15 cellular contexts compared by ENCODE assay signal in the genomic region with DNA sequence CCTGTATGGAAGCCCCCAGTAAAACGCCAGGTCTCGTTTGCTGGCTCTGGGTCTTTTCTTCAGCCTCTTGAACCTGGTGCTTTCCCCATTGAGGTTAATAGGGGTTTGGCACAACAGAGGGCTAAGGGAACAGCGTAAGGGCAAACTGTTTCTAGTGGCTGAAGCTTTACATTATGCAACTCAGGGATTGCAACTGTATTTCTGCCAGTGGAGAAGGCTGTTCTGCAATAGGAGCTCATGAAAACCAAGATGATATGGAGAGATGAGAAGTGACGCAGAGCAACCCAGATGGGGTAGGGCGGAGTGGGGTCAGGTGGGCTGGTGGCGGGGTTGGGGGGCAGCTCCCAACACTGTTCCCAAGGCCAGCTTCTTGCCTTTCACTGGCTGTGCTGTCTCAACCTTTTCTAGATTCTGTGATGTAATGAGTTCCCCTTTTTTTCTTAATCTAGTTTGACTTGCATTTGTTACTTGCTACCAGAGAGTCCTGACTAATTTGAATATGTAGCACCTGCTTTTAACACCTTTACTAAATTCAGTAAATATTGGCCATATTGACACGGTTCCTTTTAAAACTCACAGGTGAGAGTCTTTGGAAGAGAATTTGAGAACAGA. TPM values are rescaled to one million over a fixed set of nuclear protein-coding genes. Genes with fewer than 3 reads are reported as not detected.
"Had no signal": no experiment of that assay in that cellular context is flagged by ENCODE, and none has a peak within 500 bp of the region (broad histone marks: within the 10 kb centered on the region; RNA-seq: fewer than 3 reads in every experiment).

No MANE protein-coding gene starts in this region.

- H3K27me3 ChIP-seq: tibial nerve, vagina had no signal

- H3K9me3 ChIP-seq: mucosa of descending colon, tibial nerve, vagina had no signal

- DNase-seq: activated CD4-positive, alpha-beta T cell treated with anti-CD3 and anti-CD28 coated beads, Interleukin-2, amount 10 ng/mL, durations not matched to agents 7 days and 5 days; activated naive CD4-positive, alpha-beta T cell; dermis blood vessel endothelial cell; effector memory CD8-positive, alpha-beta T cell; foreskin melanocyte; kidney glomerular epithelial cell; left ventricle myocardium superior; mucosa of descending colon; naive thymus-derived CD4-positive, alpha-beta T cell; posterior cingulate gyrus; retina had no signal

- ATAC-seq: effector memory CD8-positive, alpha-beta T cell; left ventricle myocardium superior; mucosa of descending colon; naive thymus-derived CD4-positive, alpha-beta T cell; stimulated activated effector memory CD8-positive, alpha-beta T cell treated with anti-CD3 and anti-CD28 coated beads, Interleukin-12 subunit alpha, Interleukin-12 subunit beta, amount 100 ng/mL, for 72 hours had no signal

- H3K4me3 ChIP-seq: mucosa of descending colon, tibial nerve, vagina had no signal

- H3K36me3 ChIP-seq: tibial nerve, vagina had no signal

RNA-seq across cellular contexts. Expression of gene GXYLT2, which starts 7.2 kb away (rescaled TPM):
- total RNA-seq: activated CD4-positive, alpha-beta T cell treated with anti-CD3 and anti-CD28 coated beads, Interleukin-2, amount 10 ng/mL, durations not matched to agents 7 days and 5 days; activated CD8-positive, alpha-beta memory T cell treated with anti-CD3 and anti-CD28 coated beads for 36 hours; naive thymus-derived CD4-positive, alpha-beta T cell had no signal
- polyA plus RNA-seq: naive thymus-derived CD4-positive, alpha-beta T cell had no signal
